ENCODE assay signal across 19 cellular contexts in genomic region chr7:68334613-68335303, GRCh38.
A peak's percentile ranks its signal among the peaks of the same experiment; 100 is the strongest.
DNase-seq lines count a peak whose midpoint lies in the region; ATAC-seq and TF ChIP-seq lines count a peak whose summit lies in the region.
"Had no signal": no experiment of that assay in that cellular context is flagged by ENCODE, and none has a peak within 500 bp of the region (broad histone marks: within the 10 kb centered on the region; RNA-seq: fewer than 3 reads in every experiment).

No MANE protein-coding gene starts in this region.

- peaks cover 8 to 17% (median 15%) of the 10 kb centered on the region in 11 experiments; a peak in 17 of 22 replicates for H3K9me3 ChIP-seq in BLaER1 treated with 17β-estradiol and CSF1 and Interleukin-3, amounts not matched to agents 10 nM and 100 nM (replicated peaks in 1 of 11)
- H3K9me3 ChIP-seq in neural progenitor cell (ENCODE audit: low read depth) (no peaks in the 10 kb centered on the region), skeletal muscle tissue (ENCODE audit: control insufficient read depth in 3 of 3, low read length in 3 of 3) (peaks cover 5 to 11% (median 6%) of the 10 kb centered on the region in 3 donors), Karpas-422 (ENCODE audit: low read length) (peaks cover 5% of the 10 kb centered on the region; the same call in 1 of the 2 replicates)
- H3K9me3 ChIP-seq: HAP-1 had no signal

- H3F3A ChIP-seq in neural progenitor cell (ENCODE audit: low read depth), result no peaks in the 10 kb centered on the region

- peaks cover 18% of the 10 kb centered on the region for H3K4me1 Mint-ChIP-seq in neural progenitor cell
- H3K4me1 Mint-ChIP-seq: CD4-positive, CD25-positive, alpha-beta regulatory T cell; CD8-positive, alpha-beta memory T cell had no signal

- H3K4me2 ChIP-seq in BLaER1 treated with 17β-estradiol and CSF1 and Interleukin-3, amounts not matched to agents 10 nM and 100 nM, result peak overlapping the region in 9 of 11 experiments; percentile 0 to 48 (median 33); a peak in 17 of 22 replicates
- H3K4me2 ChIP-seq in neural progenitor cell, result no peak overlapping the region
- H3K4me2 ChIP-seq in Karpas-422 (ENCODE audit: low read depth, low read length, poor library complexity, severe bottlenecking), result no peak overlapping the region

- H3K4me3 ChIP-seq in BLaER1 treated with 17β-estradiol and CSF1 and Interleukin-3, amounts not matched to agents 10 nM and 100 nM, result no peak overlapping the region
- H3K4me3 ChIP-seq in neural progenitor cell (no peak overlapping the region), skeletal muscle tissue (ENCODE audit: low read length in 3 of 3) (peak overlapping the region; percentile 2 to 15 (median 14)), Karpas-422 (ENCODE audit: low read length) (no peak overlapping the region)
- H3K4me3 ChIP-seq: GM12878, GM23248, HAP-1 had no signal

- peak; percentile 61 for ATAC-seq in Right ventricle myocardium superior (ENCODE audit: poor library complexity)
- ATAC-seq: GM12878 had no signal

- peak overlapping the region; percentile 30 for H3K4me3 Mint-ChIP-seq in neural progenitor cell
- H3K4me3 Mint-ChIP-seq: CD4-positive, CD25-positive, alpha-beta regulatory T cell; CD8-positive, alpha-beta memory T cell had no signal

- H4K20me1 ChIP-seq in BLaER1 treated with 17β-estradiol and CSF1 and Interleukin-3, amounts not matched to agents 10 nM and 100 nM, result no peaks in the 10 kb centered on the region
- no peaks in the 10 kb centered on the region for H4K20me1 ChIP-seq in neural progenitor cell (ENCODE audit: low read depth)
- H4K20me1 ChIP-seq in Karpas-422 (ENCODE audit: insufficient read depth, low read depth, low read length), result no peaks in the 10 kb centered on the region

- H3K27me3 Mint-ChIP-seq in neural progenitor cell (ENCODE audit: insufficient read depth, low read depth), result peaks cover 10% of the 10 kb centered on the region
- H3K27me3 Mint-ChIP-seq: CD4-positive, CD25-positive, alpha-beta regulatory T cell; CD8-positive, alpha-beta memory T cell had no signal

- peaks cover 20% of the 10 kb centered on the region for H3K9me3 Mint-ChIP-seq in neural progenitor cell

- no peak overlapping the region for H3K27ac ChIP-seq in BLaER1 treated with 17β-estradiol and CSF1 and Interleukin-3, amounts not matched to agents 10 nM and 100 nM
- H3K27ac ChIP-seq in neural progenitor cell, result no peak overlapping the region
- peak overlapping the region; percentile 78 for H3K27ac ChIP-seq in skeletal muscle tissue (ENCODE audit: low read depth, low read length)
- H3K27ac ChIP-seq in Karpas-422 (ENCODE audit: low read length), result no peak overlapping the region
- H3K27ac ChIP-seq: GM23248 had no signal

- no peak for TF ChIP-seq CTCF in neural progenitor cell (IDR thresholded peaks at IDR 0.05)

- H3K79me2 ChIP-seq in neural progenitor cell (ENCODE audit: low read depth), result no peaks in the 10 kb centered on the region
- no peaks in the 10 kb centered on the region for H3K79me2 ChIP-seq in Karpas-422 (ENCODE audit: low read length)

- H3K27ac Mint-ChIP-seq in neural progenitor cell, result peak overlapping the region; percentile 81
- H3K27ac Mint-ChIP-seq: CD4-positive, CD25-positive, alpha-beta regulatory T cell; CD8-positive, alpha-beta memory T cell had no signal

- H3K4me1 ChIP-seq in BLaER1 treated with 17β-estradiol and CSF1 and Interleukin-3, amounts not matched to agents 10 nM and 100 nM, result peaks cover 0 to 12% (median 9%) of the 10 kb centered on the region in 10 experiments; a peak in 12 of 20 replicates
- H3K4me1 ChIP-seq in neural progenitor cell, result peaks cover 7% of the 10 kb centered on the region
- H3K4me1 ChIP-seq in skeletal muscle tissue (ENCODE audit: control insufficient read depth in 3 of 3, insufficient read depth in 3 of 3, low read length in 3 of 3), result peaks cover 10 to 15% (median 13%) of the 10 kb centered on the region in 3 donors
- H3K4me1 ChIP-seq in Karpas-422 (ENCODE audit: low read length), result no peaks in the 10 kb centered on the region
- H3K4me1 ChIP-seq: HAP-1 had no signal

- H3K36me3 ChIP-seq in BLaER1 treated with 17β-estradiol and CSF1 and Interleukin-3, amounts not matched to agents 10 nM and 100 nM, result no peaks in the 10 kb centered on the region
- H3K36me3 ChIP-seq in neural progenitor cell (no peaks in the 10 kb centered on the region), skeletal muscle tissue (ENCODE audit: control insufficient read depth in 3 of 3, insufficient read depth in 3 of 3, low read length in 3 of 3) (no peaks in the 10 kb centered on the region), Karpas-422 (ENCODE audit: insufficient read depth, low read length) (no peaks in the 10 kb centered on the region)
- H3K36me3 ChIP-seq: HAP-1 had no signal

- H3K9ac ChIP-seq in BLaER1 treated with 17β-estradiol and CSF1 and Interleukin-3, amounts not matched to agents 10 nM and 100 nM, result no peak overlapping the region
- no peak overlapping the region for H3K9ac ChIP-seq in neural progenitor cell
- peak overlapping the region; percentile 2 to 69 (median 17) for H3K9ac ChIP-seq in skeletal muscle tissue (ENCODE audit: low read depth in 1 of 3, low read length in 3 of 3)
- no peak overlapping the region for H3K9ac ChIP-seq in Karpas-422 (ENCODE audit: low read length)
- H3K9ac ChIP-seq: GM23248 had no signal

- no peaks in the 10 kb centered on the region for H3K9me2 ChIP-seq in Karpas-422 (replicated peaks; ENCODE audit: insufficient read depth, low read length)

- intact Hi-C loops in Right ventricle myocardium superior (cut with DNase I), result no loop called here
- intact Hi-C loops in cardiac septum (cut with DNase I), result no loop called here

- no peaks in the 10 kb centered on the region for H3K36me3 Mint-ChIP-seq in neural progenitor cell
- H3K36me3 Mint-ChIP-seq: CD4-positive, CD25-positive, alpha-beta regulatory T cell; CD8-positive, alpha-beta memory T cell had no signal

- no peaks in the 10 kb centered on the region for H3K27me3 ChIP-seq in BLaER1 treated with 17β-estradiol and CSF1 and Interleukin-3, amounts not matched to agents 10 nM and 100 nM
- H3K27me3 ChIP-seq in neural progenitor cell, result no peaks in the 10 kb centered on the region
- no peaks in the 10 kb centered on the region for H3K27me3 ChIP-seq in skeletal muscle tissue (ENCODE audit: control insufficient read depth in 3 of 3, insufficient read depth in 3 of 3, low read length in 3 of 3)
- H3K27me3 ChIP-seq in Karpas-422 (ENCODE audit: low read length), result no peaks in the 10 kb centered on the region

- DNase-seq in Right ventricle myocardium superior (no peak), cardiac septum (ENCODE audit: low spot score) (no peak), neural progenitor cell (ENCODE audit: low spot score) (peak; percentile 2), Karpas-422 (no peak), iPS-NIHi11 (ENCODE audit: low spot score) (no peak)
- DNase-seq: 8988T; C1 segment of cervical spinal cord; CD4-positive, CD25-positive, alpha-beta regulatory T cell; CD8-positive, alpha-beta memory T cell; COR-L47; DMS 273 treated with DMSO at 0.1 percent for 48 hours; DMS53; DND-41; EL; GM23248 had no signal

- no peak overlapping the region for H2AFZ ChIP-seq in neural progenitor cell (replicated peaks)
- H2AFZ ChIP-seq in Karpas-422 (ENCODE audit: low read length), result no peak overlapping the region
- H2AFZ ChIP-seq: GM23248 had no signal

Comparison
In these comparisons a context has a peak if more than half of its experiments do, and no peak if none do; other contexts are left out.
1. H3K4me2 ChIP-seq: peak in BLaER1 treated with 17β-estradiol and CSF1 and Interleukin-3, amounts not matched to agents 10 nM and 100 nM (9 of 11); none in neural progenitor cell (single experiment) and Karpas-422 (single experiment).
2. H3K4me3 ChIP-seq: peak in skeletal muscle tissue (3 of 3); none in BLaER1 treated with 17β-estradiol and CSF1 and Interleukin-3, amounts not matched to agents 10 nM and 100 nM (0 of 10), neural progenitor cell (single experiment) and Karpas-422 (single experiment).
3. H3K9ac ChIP-seq: peak in skeletal muscle tissue (3 of 3); none in BLaER1 treated with 17β-estradiol and CSF1 and Interleukin-3, amounts not matched to agents 10 nM and 100 nM (0 of 11), neural progenitor cell (single experiment) and Karpas-422 (single experiment).